ENCODE assay signal across 29 cellular contexts in the genomic region with DNA sequence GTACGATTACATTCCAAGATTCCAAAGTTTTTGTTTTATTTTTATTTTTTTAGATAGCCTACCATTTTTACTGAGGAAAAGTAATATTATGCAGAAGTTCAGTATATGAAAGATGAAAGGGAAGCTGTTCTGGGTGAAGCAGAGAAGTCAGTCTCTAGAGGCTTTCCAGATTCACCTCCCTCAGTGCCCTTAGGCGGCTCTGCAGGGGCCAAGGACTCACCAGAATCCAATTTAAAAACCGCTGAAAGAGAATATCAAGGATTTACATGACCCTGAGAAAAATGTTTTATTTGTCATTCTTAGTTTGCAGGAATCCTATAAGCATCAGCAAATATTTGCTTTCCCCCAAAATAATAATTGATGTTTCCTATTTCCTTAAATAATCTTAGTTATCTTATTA.
"Had no signal": no experiment of that assay in that cellular context is flagged by ENCODE, and none has a peak within 500 bp of the region (broad histone marks: within the 10 kb centered on the region; RNA-seq: fewer than 3 reads in every experiment).

No MANE protein-coding gene starts in this region.

- H3K27ac ChIP-seq: brain microvascular endothelial cell, coronary artery, dorsolateral prefrontal cortex, esophagus muscularis mucosa, foreskin keratinocyte, gastrocnemius medialis, heart left ventricle had no signal

- H3K9me3 ChIP-seq: esophagus muscularis mucosa, gastrocnemius medialis had no signal

- H3K27ac Mint-ChIP-seq: activated CD4-positive, alpha-beta memory T cell treated with anti-CD3 and anti-CD28 coated beads, Interleukin-2, amount 10 ng/mL, durations not matched to agents 7 days and 5 days; activated CD4-positive, alpha-beta T cell treated with anti-CD3 and anti-CD28 coated beads, Interleukin-2, amount 10 ng/mL, durations not matched to agents 7 days and 5 days; activated naive CD4-positive, alpha-beta T cell treated with anti-CD3 and anti-CD28 coated beads, Interleukin-2, amount 10 ng/mL, durations not matched to agents 7 days and 5 days; activated naive CD8-positive, alpha-beta T cell; activated T-cell treated with anti-CD3 and anti-CD28 coated beads, Interleukin-2, amount 50 U/mL, for 24 hours; activated T-cell treated with anti-CD3 and anti-CD28 coated beads, Interleukin-2, amount 50 U/mL, for 72 hours; dendritic cell treated with granulocyte-macrophage colony-stimulating factor and Interleukin-4, amounts not matched to agents 40 ng/mL and 50 ng/mL, for 4 days; endodermal cell had no signal

- H3K4me1 Mint-ChIP-seq: activated CD4-positive, alpha-beta memory T cell treated with anti-CD3 and anti-CD28 coated beads, Interleukin-2, amount 10 ng/mL, durations not matched to agents 7 days and 5 days; activated CD4-positive, alpha-beta T cell treated with anti-CD3 and anti-CD28 coated beads, Interleukin-2, amount 10 ng/mL, durations not matched to agents 7 days and 5 days; activated naive CD4-positive, alpha-beta T cell treated with anti-CD3 and anti-CD28 coated beads, Interleukin-2, amount 10 ng/mL, durations not matched to agents 7 days and 5 days; central memory CD8-positive, alpha-beta T cell; endodermal cell had no signal

- H3K9me3 Mint-ChIP-seq: activated CD4-positive, alpha-beta memory T cell treated with anti-CD3 and anti-CD28 coated beads, Interleukin-2, amount 10 ng/mL, durations not matched to agents 7 days and 5 days; activated CD4-positive, alpha-beta T cell treated with anti-CD3 and anti-CD28 coated beads, Interleukin-2, amount 10 ng/mL, durations not matched to agents 7 days and 5 days; central memory CD8-positive, alpha-beta T cell; endodermal cell had no signal

- H3K27me3 ChIP-seq: brain microvascular endothelial cell, dorsolateral prefrontal cortex, esophagus muscularis mucosa, foreskin keratinocyte, gastrocnemius medialis, heart left ventricle had no signal

- DNase-seq: activated CD4-positive, alpha-beta memory T cell treated with anti-CD3 and anti-CD28 coated beads, Interleukin-2, amount 10 ng/mL, durations not matched to agents 7 days and 5 days; activated CD4-positive, alpha-beta T cell treated with anti-CD3 and anti-CD28 coated beads for 1 hour; activated CD4-positive, alpha-beta T cell treated with anti-CD3 and anti-CD28 coated beads for 4 hours; activated CD4-positive, alpha-beta T cell treated with anti-CD3 and anti-CD28 coated beads, Interleukin-2, amount 10 ng/mL, durations not matched to agents 7 days and 5 days; activated CD4-positive, alpha-beta T cell treated with anti-CD3 and anti-CD28 coated beads, Interleukin-2, amount 50 U/mL, for 4 hours; activated CD8-positive, alpha-beta memory T cell treated with anti-CD3 and anti-CD28 coated beads, Interleukin-2, amount 50 U/mL, for 48 hours; activated gamma-delta T cell; activated naive CD4-positive, alpha-beta T cell; activated naive CD4-positive, alpha-beta T cell treated with anti-CD3 and anti-CD28 coated beads, Interleukin-2, amount 10 ng/mL, durations not matched to agents 7 days and 5 days; activated T-cell treated with anti-CD3 and anti-CD28 coated beads for 4 hours; activated T-cell treated with anti-CD3 and anti-CD28 coated beads, Interleukin-2, amount 50 U/mL, for 24 hours; activated T-cell treated with anti-CD3 and anti-CD28 coated beads, Interleukin-2, amount 50 U/mL, for 72 hours; amniotic stem cell; anterior cingulate cortex; brain microvascular endothelial cell; dorsolateral prefrontal cortex; effector memory CD4-positive, alpha-beta T cell; endodermal cell; erythroblast; foreskin keratinocyte; gastrocnemius medialis; glutamatergic neuron; heart left ventricle; T-helper 2 cell had no signal

- ATAC-seq: activated T-cell treated with anti-CD3 and anti-CD28 coated beads, Interleukin-2, amount 50 U/mL, for 72 hours; foreskin keratinocyte; gastrocnemius medialis; heart left ventricle had no signal

- H3K27me3 Mint-ChIP-seq: activated CD4-positive, alpha-beta memory T cell treated with anti-CD3 and anti-CD28 coated beads, Interleukin-2, amount 10 ng/mL, durations not matched to agents 7 days and 5 days; activated CD4-positive, alpha-beta T cell treated with anti-CD3 and anti-CD28 coated beads, Interleukin-2, amount 10 ng/mL, durations not matched to agents 7 days and 5 days; activated naive CD4-positive, alpha-beta T cell treated with anti-CD3 and anti-CD28 coated beads, Interleukin-2, amount 10 ng/mL, durations not matched to agents 7 days and 5 days; activated naive CD8-positive, alpha-beta T cell; activated T-cell treated with anti-CD3 and anti-CD28 coated beads, Interleukin-2, amount 50 U/mL, for 24 hours; central memory CD8-positive, alpha-beta T cell; dendritic cell treated with granulocyte-macrophage colony-stimulating factor and Interleukin-4, amounts not matched to agents 40 ng/mL and 50 ng/mL, for 4 days had no signal

- H3K36me3 ChIP-seq: brain microvascular endothelial cell, esophagus muscularis mucosa, gastrocnemius medialis, heart left ventricle had no signal

- H3K4me1 ChIP-seq: esophagus muscularis mucosa, foreskin keratinocyte, gastrocnemius medialis, heart left ventricle had no signal

- H3K36me3 Mint-ChIP-seq: activated naive CD4-positive, alpha-beta T cell treated with anti-CD3 and anti-CD28 coated beads, Interleukin-2, amount 10 ng/mL, durations not matched to agents 7 days and 5 days; activated naive CD8-positive, alpha-beta T cell had no signal

- H3K4me3 ChIP-seq: coronary artery, dorsolateral prefrontal cortex, esophagus muscularis mucosa, gastrocnemius medialis, heart left ventricle had no signal

- H3K4me3 Mint-ChIP-seq: activated CD4-positive, alpha-beta memory T cell treated with anti-CD3 and anti-CD28 coated beads, Interleukin-2, amount 10 ng/mL, durations not matched to agents 7 days and 5 days; activated CD4-positive, alpha-beta T cell treated with anti-CD3 and anti-CD28 coated beads, Interleukin-2, amount 10 ng/mL, durations not matched to agents 7 days and 5 days; activated naive CD4-positive, alpha-beta T cell treated with anti-CD3 and anti-CD28 coated beads, Interleukin-2, amount 10 ng/mL, durations not matched to agents 7 days and 5 days; activated naive CD8-positive, alpha-beta T cell; activated T-cell treated with anti-CD3 and anti-CD28 coated beads, Interleukin-2, amount 50 U/mL, for 24 hours; activated T-cell treated with anti-CD3 and anti-CD28 coated beads, Interleukin-2, amount 50 U/mL, for 72 hours; central memory CD8-positive, alpha-beta T cell; dendritic cell treated with granulocyte-macrophage colony-stimulating factor and Interleukin-4, amounts not matched to agents 40 ng/mL and 50 ng/mL, for 4 days; endodermal cell had no signal
